21 cellular contexts compared by ENCODE assay signal in the genomic region with DNA sequence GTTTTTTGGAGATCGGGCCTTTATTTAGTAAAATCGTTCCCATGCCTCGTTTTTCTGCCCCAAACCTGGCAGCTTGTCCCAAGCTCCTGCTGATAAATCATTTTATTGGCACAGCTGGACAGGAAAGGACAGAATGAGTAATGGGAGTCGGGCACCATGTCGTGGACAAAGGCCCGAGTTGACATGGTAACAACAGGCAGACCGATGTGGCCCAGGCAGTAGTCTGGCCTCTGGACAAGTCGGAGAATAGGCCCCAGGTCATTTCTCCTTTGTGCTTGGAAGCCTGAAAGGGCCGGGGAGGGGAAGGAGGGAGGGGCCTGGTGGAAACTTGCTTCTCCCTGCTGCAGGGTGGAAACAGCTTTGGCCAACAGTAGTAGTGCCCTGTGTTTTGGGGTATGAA.
DNase-seq lines count a peak whose midpoint lies in the region; ATAC-seq and TF ChIP-seq lines count a peak whose summit lies in the region.
"Had no signal": no experiment of that assay in that cellular context is flagged by ENCODE, and none has a peak within 500 bp of the region (broad histone marks: within the 10 kb centered on the region; RNA-seq: fewer than 3 reads in every experiment).

No MANE protein-coding gene starts in this region.

- no peak overlapping the region for H3K4me2 ChIP-seq in osteoblast (ENCODE audit: insufficient read depth, low read length)
- H3K4me2 ChIP-seq: A549 had no signal

- H3K27ac Mint-ChIP-seq in MCF 10A (ENCODE audit: low read depth, unreplicated experiment) (no peak overlapping the region), neural crest cell (ENCODE audit: unreplicated experiment) (peak overlapping the region; percentile 97)
- H3K27ac Mint-ChIP-seq: activated CD4-positive, alpha-beta T cell treated with anti-CD3 and anti-CD28 coated beads, Interleukin-2, amount 10 ng/mL, durations not matched to agents 24 days and 14 days; activated naive CD4-positive, alpha-beta T cell treated with anti-CD3 and anti-CD28 coated beads for 36 hours; CD14-positive monocyte; stimulated activated effector memory CD8-positive, alpha-beta T cell treated with anti-CD3 and anti-CD28 coated beads, Interleukin-12 subunit alpha, Interleukin-12 subunit beta, amount 100 ng/mL, for 72 hours had no signal

- POLR2A ChIA-PET in MCF 10A (lab: Yijun Ruan, JAX) = no interaction called here

- no peak overlapping the region for H2AFZ ChIP-seq in osteoblast (ENCODE audit: low read length)

- CTCF ChIA-PET in MCF 10A (lab: Yijun Ruan, JAX) = no interaction called here

- peak; percentile 4 for DNase-seq in MCF 10A (ENCODE audit: unreplicated experiment)
- no peak for DNase-seq in breast epithelium (ENCODE audit: low spot score in 2 of 2)
- DNase-seq in dermis microvascular lymphatic vessel endothelial cell (ENCODE audit: low read depth in 2 of 2) = peak; percentile 2 to 36
- DNase-seq in neural crest cell (ENCODE audit: low read depth, low spot score) = peak; percentile 57
- DNase-seq in osteoblast (ENCODE audit: insufficient read length, low spot score, missing footprints) = no peak
- no peak for DNase-seq in activated CD4-positive, alpha-beta T cell treated with anti-CD3 and anti-CD28 coated beads for 1 hour
- no peak for DNase-seq in NCI-H1048 (lab: John Stamatoyannopoulos, UW)
- DNase-seq: activated CD4-positive, alpha-beta T cell treated with anti-CD3 and anti-CD28 coated beads, Interleukin-2, amount 10 ng/mL, durations not matched to agents 24 days and 14 days; activated CD8-positive, alpha-beta memory T cell treated with anti-CD3 and anti-CD28 coated beads, Interleukin-2, amount 50 U/mL, for 48 hours; activated naive CD4-positive, alpha-beta T cell treated with anti-CD3 and anti-CD28 coated beads for 36 hours; heart right ventricle; NCI-H1092; NK-92 treated with Interleukin-12 subunit alpha and Interleukin-12 subunit beta, amount 100 ng/mL, for 24 hours; ovary; spleen; T-helper 9 cell; transverse colon had no signal

- intact Hi-C loops in MCF 10A (cut with micrococcal nuclease) (no loop called here), breast epithelium (cut with DNase I; ENCODE audit: low total_unique reads) (loop anchor here (1.0 kb wide), 1 partner anchor 18 kb away; no protein-coding TSS in a partner anchor)

- no peak for ATAC-seq in HG03565 (IDR thresholded peaks at IDR 0.05; ENCODE audit: unreplicated experiment)
- ATAC-seq: A549; heart right ventricle; stimulated activated effector memory CD8-positive, alpha-beta T cell treated with anti-CD3 and anti-CD28 coated beads, Interleukin-12 subunit alpha, Interleukin-12 subunit beta, amount 100 ng/mL, for 72 hours had no signal

- H3K9me3 Mint-ChIP-seq in MCF 10A (ENCODE audit: unreplicated experiment) = peaks cover 31% of the 10 kb centered on the region
- H3K9me3 Mint-ChIP-seq in neural crest cell = peaks cover 13% of the 10 kb centered on the region
- H3K9me3 Mint-ChIP-seq: activated CD4-positive, alpha-beta T cell treated with anti-CD3 and anti-CD28 coated beads, Interleukin-2, amount 10 ng/mL, durations not matched to agents 24 days and 14 days had no signal

- H3K4me3 ChIP-seq in breast epithelium (no peak overlapping the region), osteoblast (ENCODE audit: insufficient read depth, low read length) (no peak overlapping the region)
- H3K4me3 ChIP-seq: A549, heart right ventricle, ovary, spleen, transverse colon had no signal

- no TSS peak for BruUV-seq in MCF 10A (replicated peaks; lab: Mats Ljungman, UMichigan)

- H3K4me1 ChIP-seq in breast epithelium (no peaks in the 10 kb centered on the region), osteoblast (ENCODE audit: insufficient read depth, low read length) (no peaks in the 10 kb centered on the region)
- H3K4me1 ChIP-seq: A549, heart right ventricle, spleen, transverse colon had no signal

- H3K27me3 ChIP-seq in breast epithelium (no peaks in the 10 kb centered on the region), osteoblast (ENCODE audit: insufficient read depth, low read length) (no peaks in the 10 kb centered on the region)
- H3K27me3 ChIP-seq: ovary, transverse colon had no signal

- H3K9me3 ChIP-seq in breast epithelium = peaks cover 5 to 16% of the 10 kb centered on the region in 2 donors
- no peaks in the 10 kb centered on the region for H3K9me3 ChIP-seq in osteoblast (ENCODE audit: low read depth, low read length)
- H3K9me3 ChIP-seq: A549, transverse colon had no signal

- TF ChIP-seq CTCF in MCF 10A (IDR thresholded peaks at IDR 0.05; ENCODE audit: unreplicated experiment) (no peak), breast epithelium (IDR thresholded peaks at IDR 0.05) (no peak), neural crest cell (conservative IDR thresholded peaks at IDR 0.05) (no peak), osteoblast (IDR thresholded peaks at IDR 0.05; ENCODE audit: extremely low read depth, low read depth, low read length) (no peak)

- H3K4me3 Mint-ChIP-seq in MCF 10A (ENCODE audit: unreplicated experiment) (no peak overlapping the region), neural crest cell (peak overlapping the region; percentile 56)
- H3K4me3 Mint-ChIP-seq: activated CD4-positive, alpha-beta T cell treated with anti-CD3 and anti-CD28 coated beads, Interleukin-2, amount 10 ng/mL, durations not matched to agents 24 days and 14 days; activated naive CD4-positive, alpha-beta T cell treated with anti-CD3 and anti-CD28 coated beads for 36 hours; CD14-positive monocyte; stimulated activated effector memory CD8-positive, alpha-beta T cell treated with anti-CD3 and anti-CD28 coated beads, Interleukin-12 subunit alpha, Interleukin-12 subunit beta, amount 100 ng/mL, for 72 hours had no signal

- no peak for TF ChIP-seq POLR2A in breast epithelium (IDR thresholded peaks at IDR 0.05)

- no peaks in the 10 kb centered on the region for H3K4me1 Mint-ChIP-seq in MCF 10A (ENCODE audit: insufficient read depth, unreplicated experiment)
- H3K4me1 Mint-ChIP-seq in neural crest cell = peaks cover 31% of the 10 kb centered on the region
- H3K4me1 Mint-ChIP-seq: activated CD4-positive, alpha-beta T cell treated with anti-CD3 and anti-CD28 coated beads, Interleukin-2, amount 10 ng/mL, durations not matched to agents 24 days and 14 days; CD14-positive monocyte; stimulated activated effector memory CD8-positive, alpha-beta T cell treated with anti-CD3 and anti-CD28 coated beads, Interleukin-12 subunit alpha, Interleukin-12 subunit beta, amount 100 ng/mL, for 72 hours had no signal

- H3K36me3 Mint-ChIP-seq in MCF 10A (ENCODE audit: insufficient read depth, unreplicated experiment) (no peaks in the 10 kb centered on the region), neural crest cell (ENCODE audit: low read depth) (peaks cover 9% of the 10 kb centered on the region)
- H3K36me3 Mint-ChIP-seq: CD14-positive monocyte; stimulated activated effector memory CD8-positive, alpha-beta T cell treated with anti-CD3 and anti-CD28 coated beads, Interleukin-12 subunit alpha, Interleukin-12 subunit beta, amount 100 ng/mL, for 72 hours had no signal

- H3K36me3 ChIP-seq in breast epithelium (no peaks in the 10 kb centered on the region), osteoblast (ENCODE audit: insufficient read depth, low read length) (no peaks in the 10 kb centered on the region)
- H3K36me3 ChIP-seq: heart right ventricle, ovary, spleen, transverse colon had no signal

- no peaks in the 10 kb centered on the region for H4K20me1 ChIP-seq in osteoblast (ENCODE audit: insufficient read depth, low read length)

- H3K27ac ChIP-seq in breast epithelium (no peak overlapping the region), osteoblast (ENCODE audit: low read depth, low read length) (no peak overlapping the region)
- H3K27ac ChIP-seq: A549, heart right ventricle, ovary, spleen, transverse colon had no signal

- no peaks in the 10 kb centered on the region for H3K27me3 Mint-ChIP-seq in MCF 10A (ENCODE audit: insufficient read depth, unreplicated experiment)
- peaks cover 2% of the 10 kb centered on the region for H3K27me3 Mint-ChIP-seq in neural crest cell (ENCODE audit: low read depth)
- H3K27me3 Mint-ChIP-seq: activated CD4-positive, alpha-beta T cell treated with anti-CD3 and anti-CD28 coated beads, Interleukin-2, amount 10 ng/mL, durations not matched to agents 24 days and 14 days had no signal

- H3K79me2 ChIP-seq in osteoblast (ENCODE audit: insufficient read depth, low read length) = no peaks in the 10 kb centered on the region

Comparison
In these comparisons a context has a peak if more than half of its experiments do, and no peak if none do; other contexts are left out.
1. DNase-seq: peak in MCF 10A (single experiment), dermis microvascular lymphatic vessel endothelial cell (2 of 2) and neural crest cell (single experiment); none in breast epithelium (0 of 2), osteoblast (single experiment), activated CD4-positive, alpha-beta T cell treated with anti-CD3 and anti-CD28 coated beads for 1 hour (single experiment) and NCI-H1048 (single experiment).